Comparison of ENCODE assay signal across 19 cellular contexts in genomic region chr19:7415857-7416371, GRCh38.
DNase-seq lines count a peak whose midpoint lies in the region; ATAC-seq, FAIRE-seq and TF ChIP-seq lines count a peak whose summit lies in the region.
"Had no signal": no experiment of that assay in that cellular context is flagged by ENCODE, and none has a peak within 500 bp of the region (broad histone marks: within the 10 kb centered on the region; RNA-seq: fewer than 3 reads in every experiment).

No MANE protein-coding gene starts in this region.

- H3K79me2 ChIP-seq in K562 (ENCODE audit: control insufficient read depth, insufficient read depth, low read length), result no peaks in the 10 kb centered on the region

- no peaks in the 10 kb centered on the region for H3K9me3 Mint-ChIP-seq in activated CD8-positive, alpha-beta T cell treated with anti-CD3 and anti-CD28 coated beads for 36 hours
- H3K9me3 Mint-ChIP-seq in activated CD8-positive, alpha-beta T cell treated with anti-CD3 and anti-CD28 coated beads, Interleukin-2, amount 10 ng/mL, durations not matched to agents 7 days and 5 days (ENCODE audit: insufficient read depth), result no peaks in the 10 kb centered on the region
- H3K9me3 Mint-ChIP-seq: CD8-positive, alpha-beta memory T cell; H9; immature natural killer cell; memory B cell had no signal

- no peak for TF ChIP-seq CTCF in activated CD8-positive, alpha-beta T cell treated with anti-CD3 and anti-CD28 coated beads for 36 hours (IDR thresholded peaks at IDR 0.05)
- TF ChIP-seq CTCF in K562 (IDR thresholded peaks at IDR 0.05 in 2 of 3, conservative IDR thresholded peaks at IDR 0.05 in 1 of 3; ENCODE audit: insufficient read depth in 2 of 3, low read depth in 1 of 3, low read length in 3 of 3) (no peak), lower lobe of right lung (IDR thresholded peaks at IDR 0.05) (no peak), stomach (IDR thresholded peaks at IDR 0.05) (no peak), foreskin fibroblast (IDR thresholded peaks at IDR 0.05; ENCODE audit: low read depth, low read length) (no peak)

- TF ChIP-seq EP300 in K562 (IDR thresholded peaks at IDR 0.05; ENCODE audit: low read length) (no peak), stomach (IDR thresholded peaks at IDR 0.05) (no peak)

- intact Hi-C loops in activated CD8-positive, alpha-beta T cell treated with anti-CD3 and anti-CD28 coated beads for 36 hours (cut with micrococcal nuclease), result no loop called here
- intact Hi-C loops in K562 (cut with micrococcal nuclease) (no loop called here), lower lobe of right lung (cut with DNase I) (no loop called here), stomach (cut with DNase I; ENCODE audit: low total_unique reads) (no loop called here)

- peaks cover 23% of the 10 kb centered on the region for H3K4me1 Mint-ChIP-seq in activated CD8-positive, alpha-beta T cell treated with anti-CD3 and anti-CD28 coated beads for 36 hours (ENCODE audit: low read depth)
- H3K4me1 Mint-ChIP-seq in activated CD8-positive, alpha-beta T cell treated with anti-CD3 and anti-CD28 coated beads, Interleukin-2, amount 10 ng/mL, durations not matched to agents 7 days and 5 days (ENCODE audit: low read depth), result peaks cover 8% of the 10 kb centered on the region

- H3K27me3 Mint-ChIP-seq in activated CD8-positive, alpha-beta T cell treated with anti-CD3 and anti-CD28 coated beads for 36 hours, result no peaks in the 10 kb centered on the region
- H3K27me3 Mint-ChIP-seq in activated CD8-positive, alpha-beta T cell treated with anti-CD3 and anti-CD28 coated beads, Interleukin-2, amount 10 ng/mL, durations not matched to agents 7 days and 5 days (ENCODE audit: low read depth), result no peaks in the 10 kb centered on the region
- H3K27me3 Mint-ChIP-seq: CD8-positive, alpha-beta memory T cell; memory B cell had no signal

- POLR2A ChIA-PET in activated CD8-positive, alpha-beta T cell treated with anti-CD3 and anti-CD28 coated beads for 36 hours (lab: Charles Lee), result no interaction called here
- POLR2A ChIA-PET in activated CD8-positive, alpha-beta T cell treated with anti-CD3 and anti-CD28 coated beads, Interleukin-2, amount 10 ng/mL, durations not matched to agents 7 days and 5 days (lab: Charles Lee), result interaction anchor here (0.8 kb wide), 1 partner anchor 18 kb away, joined by 3 read pairs; no protein-coding TSS in a partner anchor
- POLR2A ChIA-PET in K562 (lab: Yijun Ruan, JAX), result interaction anchor here (0.6 kb wide), 1 partner anchor 13 kb away, joined by 3 read pairs; no protein-coding TSS in a partner anchor

- peaks cover 16% of the 10 kb centered on the region for H3K36me3 Mint-ChIP-seq in activated CD8-positive, alpha-beta T cell treated with anti-CD3 and anti-CD28 coated beads for 36 hours (ENCODE audit: low read depth)
- peaks cover 16% of the 10 kb centered on the region for H3K36me3 Mint-ChIP-seq in activated CD8-positive, alpha-beta T cell treated with anti-CD3 and anti-CD28 coated beads, Interleukin-2, amount 10 ng/mL, durations not matched to agents 7 days and 5 days (ENCODE audit: low read depth)

- in situ Hi-C loops in K562 (cut with MboI), result no loop called here

- H3K27ac ChIP-seq in K562 (ENCODE audit: extremely low read depth, low read depth, low read length) (no peak overlapping the region), lower lobe of right lung (peak overlapping the region; percentile 36), stomach (peak overlapping the region; percentile 50 to 68 (median 58))

- peaks cover 4 to 14% of the 10 kb centered on the region in 2 experiments; a peak in 4 of 5 replicates for H3K4me1 ChIP-seq in K562 (replicated peaks in 1 of 2; ENCODE audit: control insufficient read depth in 2 of 2, insufficient read depth in 2 of 2, low read length in 2 of 2)
- peaks cover 28% of the 10 kb centered on the region for H3K4me1 ChIP-seq in lower lobe of right lung
- H3K4me1 ChIP-seq in stomach, result peaks cover 24 to 52% (median 38%) of the 10 kb centered on the region in 4 donors

- no peak for TF ChIP-seq POLR2A in K562 (conservative IDR thresholded peaks at IDR 0.05)
- TF ChIP-seq POLR2A in stomach (IDR thresholded peaks at IDR 0.05), result no peak

- TF ChIP-seq RAD21 in K562 (CRISPR knock-in tag; conservative IDR thresholded peaks at IDR 0.05 in 1 of 2, IDR thresholded peaks at IDR 0.05 in 1 of 2), result no peak

- FAIRE-seq in K562 (lab: Jason Lieb, UNC), result no peak

- no peaks in the 10 kb centered on the region for H3K9me1 ChIP-seq in K562 (ENCODE audit: control insufficient read depth, insufficient read depth, low read length)

- H3K9me3 ChIP-seq in K562 (replicated peaks; ENCODE audit: control insufficient read depth, insufficient read depth, low read depth, low read length), result no peaks in the 10 kb centered on the region
- H3K9me3 ChIP-seq in lower lobe of right lung, result no peaks in the 10 kb centered on the region
- no peaks in the 10 kb centered on the region for H3K9me3 ChIP-seq in stomach

- DNase-seq in activated CD8-positive, alpha-beta T cell treated with anti-CD3 and anti-CD28 coated beads for 36 hours, result no peak
- DNase-seq in activated CD8-positive, alpha-beta T cell treated with anti-CD3 and anti-CD28 coated beads, Interleukin-2, amount 10 ng/mL, durations not matched to agents 7 days and 5 days, result no peak
- DNase-seq in K562 (ENCODE audit: extremely low read depth in 1 of 4, low spot score in 3 of 4) (no peak), lower lobe of right lung (no peak), stomach (no peak), AG08396 (ENCODE audit: low spot score) (no peak), foreskin fibroblast (no peak)
- DNase-seq: activated CD4-positive, CD25-positive, alpha-beta regulatory T cell; amygdala; CD8-positive, alpha-beta memory T cell; cortex of kidney; erythroblast; H9; immature natural killer cell; NCI-H1417 treated with DMSO at 0.1 percent for 48 hours; NCI-H345; SHP77 had no signal

- H3K27me3 ChIP-seq in K562 (ENCODE audit: control insufficient read depth in 2 of 2, insufficient read depth in 2 of 2, low read length in 2 of 2), result no peaks in the 10 kb centered on the region
- H3K27me3 ChIP-seq in lower lobe of right lung (ENCODE audit: low read depth), result no peaks in the 10 kb centered on the region
- H3K27me3 ChIP-seq in stomach, result no peaks in the 10 kb centered on the region

- ATAC-seq in activated CD8-positive, alpha-beta T cell treated with anti-CD3 and anti-CD28 coated beads for 36 hours, result no peak
- no peak for ATAC-seq in activated CD8-positive, alpha-beta T cell treated with anti-CD3 and anti-CD28 coated beads, Interleukin-2, amount 10 ng/mL, durations not matched to agents 7 days and 5 days
- no peak for ATAC-seq in K562
- ATAC-seq in lower lobe of right lung, result peak; percentile 22 to 49
- no peak for ATAC-seq in HG03520 (IDR thresholded peaks at IDR 0.05; ENCODE audit: unreplicated experiment)

- 0 out of 3 replicates have a peak, but pooled peaks cover 2% of the 10 kb centered on the region for H3K36me3 ChIP-seq in K562 (ENCODE audit: control insufficient read depth, insufficient read depth, low read length)
- peaks cover 4% of the 10 kb centered on the region for H3K36me3 ChIP-seq in lower lobe of right lung
- peaks cover 0 to 15% (median 9%) of the 10 kb centered on the region in 4 donors for H3K36me3 ChIP-seq in stomach

- H4K20me1 ChIP-seq in K562 (replicated peaks; ENCODE audit: control insufficient read depth, insufficient read depth, low read length), result peaks cover 20% of the 10 kb centered on the region; the same call in 1 of the 2 replicates

- 69% methylated on average over 11 of the region's 11 CpGs for WGBS in K562 (ENCODE audit: insufficient coverage, low coverage, missing lambda C conversion rate)
- WGBS in stomach, 5 donors, result 50 to 69% (median 51%) methylated on average over 11 of the region's 11 CpGs

- no peak overlapping the region for H3K4me3 Mint-ChIP-seq in activated CD8-positive, alpha-beta T cell treated with anti-CD3 and anti-CD28 coated beads for 36 hours
- H3K4me3 Mint-ChIP-seq in activated CD8-positive, alpha-beta T cell treated with anti-CD3 and anti-CD28 coated beads, Interleukin-2, amount 10 ng/mL, durations not matched to agents 7 days and 5 days, result no peak overlapping the region
- H3K4me3 Mint-ChIP-seq: CD8-positive, alpha-beta memory T cell; immature natural killer cell; memory B cell had no signal

- no peak overlapping the region for H2AFZ ChIP-seq in K562 (ENCODE audit: low read depth, low read length)

- H3K4me3 ChIP-seq in K562 (no peak overlapping the region), lower lobe of right lung (no peak overlapping the region), stomach (no peak overlapping the region), foreskin fibroblast (ENCODE audit: low read depth in 1 of 2, low read length in 2 of 2) (no peak overlapping the region)

- peak overlapping the region; percentile 52 for H3K27ac Mint-ChIP-seq in activated CD8-positive, alpha-beta T cell treated with anti-CD3 and anti-CD28 coated beads for 36 hours
- no peak overlapping the region for H3K27ac Mint-ChIP-seq in activated CD8-positive, alpha-beta T cell treated with anti-CD3 and anti-CD28 coated beads, Interleukin-2, amount 10 ng/mL, durations not matched to agents 7 days and 5 days

- CTCF ChIA-PET in activated CD8-positive, alpha-beta T cell treated with anti-CD3 and anti-CD28 coated beads for 36 hours (lab: Charles Lee), result no interaction called here
- CTCF ChIA-PET in activated CD8-positive, alpha-beta T cell treated with anti-CD3 and anti-CD28 coated beads, Interleukin-2, amount 10 ng/mL, durations not matched to agents 7 days and 5 days (lab: Charles Lee), result interaction anchor here (1.5 kb wide), 1 partner anchor 13 kb away, joined by 3 read pairs; no protein-coding TSS in a partner anchor
- CTCF ChIA-PET in K562 (lab: Yijun Ruan, JAX; ENCODE audit: low intra/inter-chr PET ratio), result no interaction called here

- H3K4me2 ChIP-seq in K562 (ENCODE audit: insufficient read depth, low read length), result no peak overlapping the region

- H3K9ac ChIP-seq in K562 (ENCODE audit: insufficient read depth in 1 of 2, low read depth in 2 of 2, low read length in 2 of 2), result no peak overlapping the region

- no TSS peak for BruUV-seq in K562 (replicated peaks; lab: Mats Ljungman, UMichigan)

TF ChIP-seq in K562, 482 proteins besides CTCF, POLR2A, EP300 and RAD21:
- TF ChIP-seq SIN3A (IDR thresholded peaks at IDR 0.05; ENCODE audit: borderline replicate concordance in 2 of 2, control insufficient read depth in 1 of 2, low read depth in 2 of 2, low read length in 2 of 2) (no peak), ZNF121 (CRISPR knock-in tag; conservative IDR thresholded peaks at IDR 0.05) (peak; percentile 64), ZNF436 (CRISPR knock-in tag; IDR thresholded peaks at IDR 0.05) (no peak)

Comparison
In these comparisons a context has a peak if more than half of its experiments do, and no peak if none do; other contexts are left out.
1. ATAC-seq: peak in lower lobe of right lung (2 of 2); none in activated CD8-positive, alpha-beta T cell treated with anti-CD3 and anti-CD28 coated beads for 36 hours (single experiment), activated CD8-positive, alpha-beta T cell treated with anti-CD3 and anti-CD28 coated beads, Interleukin-2, amount 10 ng/mL, durations not matched to agents 7 days and 5 days (single experiment), K562 (single experiment) and HG03520 (single experiment).